ENCODE assay signal across 26 cellular contexts in genomic region chr12:125133616-125134015, GRCh38. TPM values are rescaled to one million over a fixed set of nuclear protein-coding genes. Genes with fewer than 3 reads are reported as not detected.
"Had no signal": no experiment of that assay in that cellular context is flagged by ENCODE, and none has a peak within 500 bp of the region (broad histone marks: within the 10 kb centered on the region; RNA-seq: fewer than 3 reads in every experiment).

No MANE protein-coding gene starts in this region.

- H3K9me3 ChIP-seq: SK-N-SH had no signal

- H3K4me3 Mint-ChIP-seq: IgD-negative memory B cell had no signal

- H3K27ac ChIP-seq: HL-60, KMS-11, RWPE1 had no signal

- H3K4me2 ChIP-seq: KMS-11, SK-N-SH had no signal

- H3K4me1 Mint-ChIP-seq: IgD-negative memory B cell had no signal

- ATAC-seq: Panc1, PC-3 had no signal

- H3K9ac ChIP-seq: KMS-11, SK-N-SH had no signal

- H3K27ac Mint-ChIP-seq: IgD-negative memory B cell had no signal

- H3K27me3 Mint-ChIP-seq: IgD-negative memory B cell had no signal

- DNase-seq: Kasumi-1, MV-4-11, NCI-H1048, NCI-H1105, NCI-H1417, NCI-H1436 treated with DMSO at 0.1 percent for 48 hours, NCI-H1694, NCI-H187 treated with DMSO at 0.1 percent for 48 hours, NCI-H2081, NCI-H2107, NCI-H2171, NCI-H226, NCI-H446, NCI-H510A, NCI-H524 treated with DMSO at 0.1 percent for 48 hours, NCI-H69, NCI-H774, PC-3, SHP77, SK-N-SH had no signal

- H3K9me3 Mint-ChIP-seq: IgD-negative memory B cell had no signal

- H3K4me3 ChIP-seq: K562 had no signal

RNA-seq across cellular contexts. Expression of gene TMEM132B, which starts 52.6 kb away (rescaled TPM):
- total RNA-seq: PC-3 had no signal
- polyA plus RNA-seq: IgD-negative memory B cell had no signal
